8 cellular contexts compared by ENCODE assay signal in genomic region chr2:236168110-236169067, GRCh38. TPM values are rescaled to one million over a fixed set of nuclear protein-coding genes. Genes with fewer than 3 reads are reported as not detected.
DNase-seq lines count a peak whose midpoint lies in the region; ATAC-seq and TF ChIP-seq lines count a peak whose summit lies in the region.

Gene GBX2, minus strand, starts transcription at chr2:236168386. Its CDS starts 415 bp downstream, at chr2:236167971.

- no peak within 1 kb of the TSS for H3T11ph ChIP-seq in H9 (ENCODE audit: low read length)

- H4K12ac ChIP-seq in trophoblast cell (ENCODE audit: low read depth, low read length) = no peak within 1 kb of the TSS

- H3K4me1 ChIP-seq in ACC112 (ENCODE audit: control insufficient read depth, insufficient read depth, low read length, unreplicated experiment) = peaks cover 5% of the 10 kb centered on the region
- H3K4me1 ChIP-seq in H9 (ENCODE audit: insufficient read depth, low read length) = peaks cover 3% of the 10 kb centered on the region
- peaks cover 22 to 32% of the 10 kb centered on the region in 2 experiments for H3K4me1 ChIP-seq in trophoblast cell (ENCODE audit: control insufficient read depth in 1 of 2, insufficient read depth in 2 of 2, low read length in 2 of 2)

- H3K4ac ChIP-seq in H9 (ENCODE audit: low read depth, low read length) (no peak within 1 kb of the TSS), trophoblast cell (ENCODE audit: low read depth, low read length) (no peak within 1 kb of the TSS)

- DNase-seq in H9 = peak; percentile 94
- DNase-seq in SHP77 (lab: John Stamatoyannopoulos, UW) = peak; percentile 81 to 88
- peak; percentile 40 for DNase-seq in fibroblast of mammary gland (ENCODE audit: low read depth)
- peak; percentile 35 to 42 for DNase-seq in trophoblast cell
- DNase-seq in stimulated activated naive CD4-positive, alpha-beta T cell treated with Interleukin-2 at 50 U/mL for 16 hours (lab: John Stamatoyannopoulos, UW) = no peak
- DNase-seq in NCI-H2107 (lab: John Stamatoyannopoulos, UW) = no peak

- H3K79me1 ChIP-seq in H9 (ENCODE audit: insufficient read depth, low read depth, low read length, poor library complexity, severe bottlenecking) (no peaks in the 10 kb centered on the region), trophoblast cell (ENCODE audit: low read length) (no peaks in the 10 kb centered on the region)

- H3K9me3 ChIP-seq in H9 (ENCODE audit: control insufficient read depth, low read depth, low read length) (no peaks in the 10 kb centered on the region), trophoblast cell (ENCODE audit: insufficient read depth, low read depth, low read length) (peaks cover 8% of the 10 kb centered on the region)

- H3K14ac ChIP-seq in H9 (ENCODE audit: insufficient read depth, low read length) (peak within 1 kb of the TSS; percentile 54; the same call in 1 of the 2 replicates), trophoblast cell (ENCODE audit: low read length) (no peak within 1 kb of the TSS)

- H3K4me2 ChIP-seq in H9 (ENCODE audit: insufficient read depth, insufficient read length, low read length) (peak within 1 kb of the TSS; percentile 64), trophoblast cell (ENCODE audit: low read length) (peak within 1 kb of the TSS; percentile 68)

- H2BK120ac ChIP-seq in H9 (ENCODE audit: low read depth, low read length, poor library complexity, severe bottlenecking) (no peak within 1 kb of the TSS), trophoblast cell (ENCODE audit: insufficient read depth, low read length, poor library complexity) (no peak within 1 kb of the TSS)

- H3K27me3 ChIP-seq in ACC112 (ENCODE audit: insufficient read depth, low read length) (peaks cover 100% of the 10 kb centered on the region), H9 (ENCODE audit: insufficient read depth, low read length) (peaks cover 80% of the 10 kb centered on the region), trophoblast cell (ENCODE audit: insufficient read depth, low read length) (peaks cover 98% of the 10 kb centered on the region)

- H3K4me3 ChIP-seq in ACC112 (ENCODE audit: low read depth, low read length) (peak within 1 kb of the TSS; percentile 60; the same call in 1 of the 2 replicates), fibroblast of mammary gland (ENCODE audit: control insufficient read depth, low read depth, low read length) (no peak within 1 kb of the TSS), trophoblast cell (ENCODE audit: low read depth, low read length) (peak within 1 kb of the TSS; percentile 65)

- H3K27ac Mint-ChIP-seq in H9 = no peak within 1 kb of the TSS

- H2AK5ac ChIP-seq in H9 (ENCODE audit: insufficient read length, low read length) = no peak within 1 kb of the TSS
- no peak within 1 kb of the TSS for H2AK5ac ChIP-seq in trophoblast cell (ENCODE audit: low read length)

- no peak within 1 kb of the TSS for H2BK15ac ChIP-seq in H9 (ENCODE audit: low read depth, low read length)

- ATAC-seq in HG02870 (IDR thresholded peaks at IDR 0.05; ENCODE audit: unreplicated experiment) = no peak

- H4K5ac ChIP-seq in H9 (ENCODE audit: insufficient read length, low read depth, low read length) = no peak within 1 kb of the TSS

- H3K9me3 Mint-ChIP-seq in H9 = peaks cover 0 to 8% of the 10 kb centered on the region in 2 experiments; a peak in 2 of 5 replicates

- H3K18ac ChIP-seq in H9 (ENCODE audit: insufficient read length, low read depth, low read length) (no peak within 1 kb of the TSS), trophoblast cell (ENCODE audit: low read length) (no peak within 1 kb of the TSS)

- H3K27ac ChIP-seq in ACC112 (ENCODE audit: low read depth, low read length) (no peak within 1 kb of the TSS), H9 (ENCODE audit: insufficient read length, low read depth, low read length) (no peak within 1 kb of the TSS), trophoblast cell (ENCODE audit: low read depth, low read length) (no peak within 1 kb of the TSS)

- H3K23me2 ChIP-seq in H9 (ENCODE audit: insufficient read length, low read depth, low read length, poor library complexity, severe bottlenecking) = peaks cover 28% of the 10 kb centered on the region

- TF ChIP-seq CTCF in H9 (conservative IDR thresholded peaks at IDR 0.05) (no peak), fibroblast of mammary gland (conservative IDR thresholded peaks at IDR 0.05; ENCODE audit: control insufficient read depth, insufficient read depth, low read depth, low read length) (no peak)

- H4K8ac ChIP-seq in H9 (replicated peaks; ENCODE audit: insufficient read length, low read depth, low read length) = no peak within 1 kb of the TSS
- no peak within 1 kb of the TSS for H4K8ac ChIP-seq in trophoblast cell (ENCODE audit: low read depth, low read length)

- WGBS in H9 (ENCODE audit: extremely low coverage, insufficient read length, low lambda C conversion rate) = no CpG with 5 or more reads among the region's 105 CpGs
- WGBS in trophoblast cell (ENCODE audit: extremely low coverage, insufficient coverage, insufficient read length) = no CpG with 5 or more reads among the region's 105 CpGs

- no peak within 1 kb of the TSS for H2AFZ ChIP-seq in ACC112 (ENCODE audit: low read length, unreplicated experiment)
- no peak within 1 kb of the TSS for H2AFZ ChIP-seq in H9 (ENCODE audit: low read length)
- H2AFZ ChIP-seq in trophoblast cell (ENCODE audit: insufficient read depth, low read length, poor library complexity) = peak within 1 kb of the TSS; percentile 64

- H3K79me2 ChIP-seq in ACC112 (ENCODE audit: control insufficient read depth, insufficient read depth, low read length, unreplicated experiment) (no peaks in the 10 kb centered on the region), H9 (ENCODE audit: insufficient read depth, low read length) (no peaks in the 10 kb centered on the region), trophoblast cell (ENCODE audit: control insufficient read depth, insufficient read depth, low read length, poor library complexity) (no peaks in the 10 kb centered on the region)

- H2BK12ac ChIP-seq in H9 (ENCODE audit: insufficient read length, low read depth, low read length) (no peak within 1 kb of the TSS), trophoblast cell (ENCODE audit: low read length) (no peak within 1 kb of the TSS)

- H3K36me3 ChIP-seq in ACC112 (ENCODE audit: insufficient read depth, low read length) = no peaks in the 10 kb centered on the region
- no peaks in the 10 kb centered on the region for H3K36me3 ChIP-seq in trophoblast cell (ENCODE audit: control insufficient read depth in 1 of 2, insufficient read depth in 2 of 2, low read length in 2 of 2)

- no peak within 1 kb of the TSS for H2BK20ac ChIP-seq in H9 (ENCODE audit: low read depth, low read length, poor library complexity, severe bottlenecking)

- H3K27me3 Mint-ChIP-seq in H9 (ENCODE audit: low read depth) = peaks cover 93% of the 10 kb centered on the region

- peaks cover 0 to 2% (median 0%) of the 10 kb centered on the region in 3 experiments; a peak in 2 of 7 replicates for H3K36me3 Mint-ChIP-seq in H9 (ENCODE audit: insufficient read depth in 1 of 3, low read depth in 3 of 3)

- peaks cover 40 to 44% of the 10 kb centered on the region in 2 experiments for H3K4me1 Mint-ChIP-seq in H9

- H4K20me1 ChIP-seq in H9 (ENCODE audit: control insufficient read depth, insufficient read depth, insufficient read length) = no peaks in the 10 kb centered on the region

- no peak within 1 kb of the TSS for H2BK5ac ChIP-seq in H9 (ENCODE audit: insufficient read length, low read length)
- H2BK5ac ChIP-seq in trophoblast cell (ENCODE audit: low read depth, low read length, poor library complexity) = no peak within 1 kb of the TSS

- peak within 1 kb of the TSS; percentile 48 to 81 for H3K4me3 Mint-ChIP-seq in H9

- H4K91ac ChIP-seq in H9 (ENCODE audit: insufficient read length, low read depth, low read length) (no peak within 1 kb of the TSS), trophoblast cell (ENCODE audit: low read depth, low read length) (no peak within 1 kb of the TSS)

- no peak within 1 kb of the TSS for H3K9ac ChIP-seq in H9 (ENCODE audit: extremely low read depth, insufficient read length, low read length)
- no peak within 1 kb of the TSS for H3K9ac ChIP-seq in trophoblast cell (ENCODE audit: low read length)

- no peak within 1 kb of the TSS for H3K56ac ChIP-seq in H9 (ENCODE audit: insufficient read length, low read depth, low read length)

- H3K23ac ChIP-seq in H9 (ENCODE audit: insufficient read length, low read depth, low read length) = no peak within 1 kb of the TSS
- no peak within 1 kb of the TSS for H3K23ac ChIP-seq in trophoblast cell (ENCODE audit: low read length)

RNA-seq across cellular contexts. Expression of gene GBX2, which starts in this region (rescaled TPM):
- total RNA-seq in H9 (2021) = 0.31 and 0.46 TPM in 2 replicates
- 0.06 and 0.10 TPM in 2 replicates for polyA plus RNA-seq in trophoblast cell (2013)

Comparison
In these comparisons a context has a peak if more than half of its experiments do, and no peak if none do; other contexts are left out.
1. Peak in DNase-seq and H3K4me2 ChIP-seq in H9; RNA of the gene not detected or under 1 TPM.
2. DNase-seq: peak in SHP77 (2 of 2), fibroblast of mammary gland (single experiment) and trophoblast cell (2 of 2); none in stimulated activated naive CD4-positive, alpha-beta T cell treated with Interleukin-2 at 50 U/mL for 16 hours (single experiment) and NCI-H2107 (single experiment).